Comparison of ENCODE assay signal across 8 cellular contexts in the genomic region with DNA sequence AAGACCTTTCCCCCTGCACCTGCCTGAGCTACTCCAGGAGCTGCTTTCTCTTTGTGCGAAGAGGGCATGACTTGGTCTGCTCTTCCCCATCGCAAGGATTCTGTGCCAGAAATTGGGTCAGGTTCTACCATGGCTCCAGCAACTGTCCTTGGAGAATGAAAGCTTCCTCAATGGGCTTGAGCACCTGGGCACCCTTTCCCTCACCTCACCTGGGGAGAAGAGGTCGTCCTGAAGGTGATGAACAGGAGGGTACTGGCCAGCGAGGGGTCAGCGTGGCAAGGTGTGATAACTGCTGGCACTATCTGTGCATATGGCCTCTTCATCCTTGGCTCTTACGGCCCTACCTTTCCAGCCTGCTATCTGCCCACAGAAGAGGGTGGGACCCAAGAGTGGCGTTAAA. TPM values are rescaled to one million over a fixed set of nuclear protein-coding genes. Genes with fewer than 3 reads are reported as not detected.
A peak's percentile ranks its signal among the peaks of the same experiment; 100 is the strongest.
DNase-seq lines count a peak whose midpoint lies in the region; ATAC-seq and TF ChIP-seq lines count a peak whose summit lies in the region.

No MANE protein-coding gene starts in this region.

- no peak for TF ChIP-seq POLR2A in prostate gland (IDR thresholded peaks at IDR 0.05)

- ATAC-seq in GM21381 (IDR thresholded peaks at IDR 0.05; ENCODE audit: unreplicated experiment) = no peak
- ATAC-seq in HG03025 (IDR thresholded peaks at IDR 0.05; ENCODE audit: low FRiP score, unreplicated experiment) = no peak

- WGBS in prostate gland = 86% methylated on average over 7 of the region's 7 CpGs

- no peaks in the 10 kb centered on the region for H3K27me3 ChIP-seq in skeletal muscle satellite cell (ENCODE audit: control insufficient read depth, insufficient read depth, low read length)
- H3K27me3 ChIP-seq in prostate gland (replicated peaks; ENCODE audit: insufficient read depth) = no peaks in the 10 kb centered on the region

- H3K27ac Mint-ChIP-seq in glutamatergic neuron (ENCODE audit: unreplicated experiment) = peak overlapping the region; percentile 43

- peaks cover 23% of the 10 kb centered on the region; the same call in 1 of the 2 replicates for H3K36me3 ChIP-seq in SK-N-MC (ENCODE audit: insufficient read depth, low read length)
- peaks cover 65% of the 10 kb centered on the region for H3K36me3 ChIP-seq in skeletal muscle satellite cell (ENCODE audit: insufficient read depth, low read length)
- no peaks in the 10 kb centered on the region for H3K36me3 ChIP-seq in prostate gland

- peak overlapping the region; percentile 86 for H3K4me2 ChIP-seq in skeletal muscle satellite cell (ENCODE audit: low read length)

- TF ChIP-seq CTCF in GM12865 (IDR thresholded peaks at IDR 0.05; ENCODE audit: insufficient read depth, low read depth, low read length, missing control alignments) (no peak), glutamatergic neuron (IDR thresholded peaks at IDR 0.05; ENCODE audit: partially characterized antibody, unreplicated experiment) (no peak), prostate gland (IDR thresholded peaks at IDR 0.05) (no peak)

- DNase-seq in GM12865 (ENCODE audit: low read depth) (peak; percentile 22), SK-N-MC (ENCODE audit: low read depth, low spot score) (no peak), glutamatergic neuron (no peak), prostate gland (ENCODE audit: low spot score) (no peak)
- DNase-seq in stimulated activated CD4-positive, alpha-beta T cell treated with anti-CD3 and anti-CD28 coated beads, Interleukin-4, amount 100 ng/mL, for 1 hour = no peak

- intact Hi-C loops in prostate gland (cut with DNase I) = loop anchor here (5.0 kb wide), 1 partner anchor 112 kb away; a partner anchor contains a TSS

- H3K9me3 ChIP-seq in SK-N-MC (ENCODE audit: low read depth, low read length) = no peaks in the 10 kb centered on the region
- no peaks in the 10 kb centered on the region for H3K9me3 ChIP-seq in skeletal muscle satellite cell (replicated peaks; ENCODE audit: low read length)
- no peaks in the 10 kb centered on the region for H3K9me3 ChIP-seq in prostate gland

- peaks cover 16% of the 10 kb centered on the region for H3K9me3 Mint-ChIP-seq in glutamatergic neuron (ENCODE audit: unreplicated experiment)

- H3K27me3 Mint-ChIP-seq in glutamatergic neuron (ENCODE audit: unreplicated experiment) = peaks cover 3% of the 10 kb centered on the region

- H3K4me1 ChIP-seq in skeletal muscle satellite cell (ENCODE audit: control insufficient read depth, insufficient read depth, low read length) (peaks cover 61% of the 10 kb centered on the region), prostate gland (replicated peaks) (peaks cover 41% of the 10 kb centered on the region)

- H3K36me3 Mint-ChIP-seq in glutamatergic neuron (ENCODE audit: unreplicated experiment) = peaks cover 14% of the 10 kb centered on the region

- peak overlapping the region; percentile 69 for H3K4me3 Mint-ChIP-seq in glutamatergic neuron (ENCODE audit: unreplicated experiment)

- H3K27ac ChIP-seq in SK-N-MC = peak overlapping the region; percentile 25; the same call in 1 of the 2 replicates
- H3K27ac ChIP-seq in prostate gland = peak overlapping the region in 1 of 2 donors; percentile 90

- peaks cover 33% of the 10 kb centered on the region for H3K4me1 Mint-ChIP-seq in glutamatergic neuron (ENCODE audit: low read depth, unreplicated experiment)

- H3K9ac ChIP-seq in SK-N-MC (ENCODE audit: insufficient read length) (no peak overlapping the region), skeletal muscle satellite cell (ENCODE audit: low read depth, low read length) (peak overlapping the region; percentile 92)

- H3K4me3 ChIP-seq in GM12865 (ENCODE audit: low read depth, low read length) (no peak overlapping the region; the same call in 1 of the 2 replicates), SK-N-MC (peak overlapping the region; percentile 78), skeletal muscle satellite cell (ENCODE audit: low read length) (peak overlapping the region; percentile 71), prostate gland (peak overlapping the region in 1 of 2 donors; percentile 88)

RNA-seq across cellular contexts. Expression of a gene that starts 0.9 kb away (rescaled TPM):
- total RNA-seq in glutamatergic neuron (ENCODE audit: unreplicated experiment) (52.5 TPM), prostate gland (10 to 100 TPM; 34.1 to 40.1 TPM)
- total RNA-seq in skeletal muscle satellite cell (2012; rRNA removed) = 25.1 and 25.3 TPM in 2 replicates

RNA-seq across cellular contexts. Expression of a gene that starts 5.1 kb away (rescaled TPM):
- total RNA-seq in glutamatergic neuron (ENCODE audit: unreplicated experiment) (104 TPM), prostate gland (10 to 100 TPM; 30.6 to 81.4 TPM)
- total RNA-seq in skeletal muscle satellite cell (2012; rRNA removed) = 113 and 146 TPM in 2 replicates
